8 cellular contexts compared by ENCODE assay signal in genomic region chr1:31765041-31765467, GRCh38. TPM values are rescaled to one million over a fixed set of nuclear protein-coding genes. Genes with fewer than 3 reads are reported as not detected.
DNase-seq lines count a peak whose midpoint lies in the region; ATAC-seq and TF ChIP-seq lines count a peak whose summit lies in the region.

No MANE protein-coding gene starts in this region.

- peak; percentile 58 for TF ChIP-seq CTCF in SK-N-SH (IDR thresholded peaks at IDR 0.05)
- peak; percentile 30 for TF ChIP-seq CTCF in hepatocyte (IDR thresholded peaks at IDR 0.05; ENCODE audit: poor library complexity)
- TF ChIP-seq CTCF in uterus (IDR thresholded peaks at IDR 0.05) = peak in 2 of 4 experiments; percentile 7 to 25

- no peaks in the 10 kb centered on the region for H3K9me2 ChIP-seq in SK-N-SH
- H3K9me2 ChIP-seq in hepatocyte (replicated peaks; ENCODE audit: insufficient read depth) = no peaks in the 10 kb centered on the region

- H2AFZ ChIP-seq in SK-N-SH (ENCODE audit: low read depth) = no peak overlapping the region
- H2AFZ ChIP-seq in hepatocyte = no peak overlapping the region

- peak in 1 of 2 experiments; percentile 34; a peak in 1 of 4 replicates for TF ChIP-seq EP300 in SK-N-SH (IDR thresholded peaks at IDR 0.05; ENCODE audit: borderline replicate concordance in 1 of 2, low read depth in 1 of 2, low read length in 1 of 2)

- no peak overlapping the region for H3K4me3 ChIP-seq in SK-N-SH (ENCODE audit: low read depth in 2 of 2, low read length in 1 of 2)
- H3K4me3 ChIP-seq in hepatocyte = no peak overlapping the region
- H3K4me3 ChIP-seq in uterus = no peak overlapping the region

- H3K79me2 ChIP-seq in SK-N-SH (ENCODE audit: insufficient read depth) (peaks cover 14% of the 10 kb centered on the region; the same call in 1 of the 2 replicates), hepatocyte (peaks cover 9% of the 10 kb centered on the region)

- H3K36me3 ChIP-seq in SK-N-SH (replicated peaks in 1 of 2; ENCODE audit: control insufficient read depth in 1 of 2, insufficient read depth in 2 of 2, low read length in 1 of 2) (no peaks in the 10 kb centered on the region), hepatocyte (replicated peaks; ENCODE audit: insufficient read depth, low read depth) (no peaks in the 10 kb centered on the region), uterus (no peaks in the 10 kb centered on the region)

- H4K20me1 ChIP-seq in SK-N-SH (ENCODE audit: insufficient read depth) = peaks cover 3% of the 10 kb centered on the region; the same call in 1 of the 2 replicates
- no peaks in the 10 kb centered on the region for H4K20me1 ChIP-seq in hepatocyte (ENCODE audit: insufficient read depth, poor library complexity, severe bottlenecking)

- intact Hi-C loops in uterus (cut with DNase I; ENCODE audit: low total_unique reads) = no loop called here

- CTCF ChIA-PET in HEK293T (lab: Yijun Ruan, JAX) (interaction anchor here (3.2 kb wide), 1 partner anchor 24 kb away, joined by 17 read pairs; no protein-coding TSS in a partner anchor), SK-N-SH (lab: Yijun Ruan, JAX) (interaction anchor here (0.5 to 25.0 kb wide), 17 partner anchors 8 to 200 kb away, joined by 3 to 707 read pairs (median 4); partner anchors contain the start of gene PTP4A2)

- H3K9ac ChIP-seq in SK-N-SH = no peak overlapping the region

- H3K27me3 ChIP-seq in SK-N-SH (ENCODE audit: insufficient read depth) (no peaks in the 10 kb centered on the region), hepatocyte (peaks cover 22% of the 10 kb centered on the region), uterus (no peaks in the 10 kb centered on the region)

- H3K27ac ChIP-seq in SK-N-SH (ENCODE audit: low read depth in 2 of 2, low read length in 1 of 2) = peak overlapping the region in 1 of 2 experiments; percentile 71; a peak in 2 of 4 replicates
- H3K27ac ChIP-seq in hepatocyte = no peak overlapping the region
- no peak overlapping the region for H3K27ac ChIP-seq in uterus

- WGBS in SK-N-SH (ENCODE audit: low lambda C conversion rate) = 30% methylated on average over 5 of the region's 5 CpGs
- WGBS in hepatocyte (ENCODE audit: low lambda C conversion rate, missing lambda C conversion rate) = 53% methylated on average over 5 of the region's 5 CpGs

- peaks cover 22 to 78% of the 10 kb centered on the region in 2 experiments for H3K4me1 ChIP-seq in SK-N-SH (ENCODE audit: control insufficient read depth in 1 of 2, insufficient read depth in 2 of 2, low read depth in 1 of 2, low read length in 1 of 2)
- peaks cover 40% of the 10 kb centered on the region for H3K4me1 ChIP-seq in hepatocyte (ENCODE audit: insufficient read depth)
- H3K4me1 ChIP-seq in uterus = peaks cover 0 to 28% of the 10 kb centered on the region in 2 donors

- POLR2A ChIA-PET in HEK293T (lab: Yijun Ruan, JAX) (no interaction called here), SK-N-SH (lab: Yijun Ruan, JAX) (interaction anchor here (0.6 to 6.5 kb wide), 3 partner anchors 18 to 45 kb away, joined by 5 to 58 read pairs (median 9); no protein-coding TSS in a partner anchor)

- DNase-seq in COR-L47 (lab: John Stamatoyannopoulos, UW) (peak; percentile 70), HEK293T (ENCODE audit: extremely low spot score) (peak; percentile 52), SK-N-SH (peak; percentile 79), hepatocyte (ENCODE audit: low spot score) (no peak), uterus (no peak), NCI-H187 (lab: John Stamatoyannopoulos, UW) (no peak)
- DNase-seq in stimulated activated CD4-positive, alpha-beta T cell treated with anti-CD3 and anti-CD28 coated beads, Interleukin-2, amount 100 ng/mL, for 48 hours = no peak

- TF ChIP-seq RAD21 in SK-N-SH (IDR thresholded peaks at IDR 0.05; ENCODE audit: low read length) = peak; percentile 83

- peaks cover 5% of the 10 kb centered on the region for H3F3A ChIP-seq in SK-N-SH (replicated peaks; ENCODE audit: insufficient read depth)

- no peak for TF ChIP-seq POLR2A in uterus (IDR thresholded peaks at IDR 0.05)

- no peak for ATAC-seq in HG03108 (IDR thresholded peaks at IDR 0.05; ENCODE audit: unreplicated experiment)

- H3K9me3 ChIP-seq in SK-N-SH (no peaks in the 10 kb centered on the region), hepatocyte (ENCODE audit: low read depth) (no peaks in the 10 kb centered on the region), uterus (no peaks in the 10 kb centered on the region)

- H3K4me2 ChIP-seq in SK-N-SH (peak overlapping the region; percentile 87), hepatocyte (peak overlapping the region; percentile 99)

TF ChIP-seq in HEK293T, 16 proteins besides CTCF, POLR2A, EP300 and RAD21:
- TF ChIP-seq BHLHE40 (IDR thresholded peaks at IDR 0.05; ENCODE audit: borderline replicate concordance) (no peak), ELF4 (IDR thresholded peaks at IDR 0.05) (no peak), TARDBP (IDR thresholded peaks at IDR 0.05) (no peak)

TF ChIP-seq in SK-N-SH, 30 proteins besides CTCF, POLR2A, EP300 and RAD21 (continues in another document):
- TF ChIP-seq RFX5 (IDR thresholded peaks at IDR 0.05; ENCODE audit: low read length) = no peak
- no peak for TF ChIP-seq SIN3A (IDR thresholded peaks at IDR 0.05; ENCODE audit: borderline replicate concordance, low read depth, low read length)
- TF ChIP-seq EZH2phosphoT487 (IDR thresholded peaks at IDR 0.05; ENCODE audit: borderline replicate concordance, low read depth) = no peak
- TF ChIP-seq NFIC (IDR thresholded peaks at IDR 0.05; ENCODE audit: borderline replicate concordance) = peak; percentile 63
- TF ChIP-seq TCF12 (IDR thresholded peaks at IDR 0.05) = no peak
- TF ChIP-seq CHD2 (IDR thresholded peaks at IDR 0.05; ENCODE audit: low read length, partially characterized antibody) = peak; percentile 49
- no peak for TF ChIP-seq MEF2A (IDR thresholded peaks at IDR 0.05; ENCODE audit: borderline replicate concordance, low read depth)
- no peak for TF ChIP-seq MAX (IDR thresholded peaks at IDR 0.05; ENCODE audit: low read depth)
- no peak for TF ChIP-seq GABPA (IDR thresholded peaks at IDR 0.05; ENCODE audit: low read depth)
- TF ChIP-seq GATA2 (CRISPR knock-in tag; IDR thresholded peaks at IDR 0.05) = no peak
- no peak for TF ChIP-seq YY1 (IDR thresholded peaks at IDR 0.05; ENCODE audit: low read depth)
- TF ChIP-seq FOXM1 (IDR thresholded peaks at IDR 0.05; ENCODE audit: low read depth) = no peak
- no peak for TF ChIP-seq USF1 (IDR thresholded peaks at IDR 0.05; ENCODE audit: borderline replicate concordance, low read depth)
- no peak for TF ChIP-seq NRF1 (IDR thresholded peaks at IDR 0.05; ENCODE audit: low read depth, low read length)
- TF ChIP-seq JUND (IDR thresholded peaks at IDR 0.05) = no peak
- TF ChIP-seq REST (IDR thresholded peaks at IDR 0.05; ENCODE audit: low read depth, low read length) = no peak
- TF ChIP-seq FOXJ3 (CRISPR knock-in tag; IDR thresholded peaks at IDR 0.05) = peak; percentile 42; the same call in 1 of the 2 replicates

RNA-seq across cellular contexts. Expression of gene ADGRB2, which starts 0.9 kb away (rescaled TPM):
- polyA plus RNA-seq in SK-N-SH (2012; rRNA removed) = 10.6 and 13.0 TPM in 2 replicates
- polyA plus RNA-seq in SK-N-SH (2012; cell fraction: cytosol; rRNA removed) = 4.3 and 8.4 TPM in 2 replicates
- 41.8 and 66.9 TPM in 2 replicates for polyA plus RNA-seq in SK-N-SH (2012; cell fraction: nucleus; rRNA removed)
- 6.0 and 10.5 TPM in 2 replicates for total RNA-seq in hepatocyte
- polyA plus RNA-seq in hepatocyte = 7.7 and 7.8 TPM in 2 replicates
- 10 to 100 TPM in 1 of 4 donors, 1 to 10 TPM in 1, under 1 TPM in 1, not detected in 1; 0.77 to 31.0 (median 3.7) TPM for total RNA-seq in uterus

RNA-seq across cellular contexts. Expression of gene SPOCD1, which starts 50.8 kb away (rescaled TPM):
- 10.7 and 12.5 TPM in 2 replicates for polyA plus RNA-seq in SK-N-SH (2012; rRNA removed)
- polyA plus RNA-seq in SK-N-SH (2012; cell fraction: cytosol; rRNA removed) = 3.8 and 5.7 TPM in 2 replicates
- polyA plus RNA-seq in SK-N-SH (2012; cell fraction: nucleus; rRNA removed) = 42.6 and 46.9 TPM in 2 replicates
- total RNA-seq in hepatocyte = 1.4 and 2.3 TPM in 2 replicates
- 2.8 and 2.9 TPM in 2 replicates for polyA plus RNA-seq in hepatocyte
- total RNA-seq in uterus = 1 to 10 TPM in 2 of 4 donors, not detected in 2; 1.2 to 1.5 TPM

Comparison
In these comparisons a context has a peak if more than half of its experiments do, and no peak if none do; other contexts are left out.
1. DNase-seq: peak in COR-L47 (single experiment), HEK293T (single experiment) and SK-N-SH (single experiment); none in hepatocyte (single experiment), uterus (0 of 2), NCI-H187 (0 of 2) and stimulated activated CD4-positive, alpha-beta T cell treated with anti-CD3 and anti-CD28 coated beads, Interleukin-2, amount 100 ng/mL, for 48 hours (0 of 2).